In the genomic region with DNA sequence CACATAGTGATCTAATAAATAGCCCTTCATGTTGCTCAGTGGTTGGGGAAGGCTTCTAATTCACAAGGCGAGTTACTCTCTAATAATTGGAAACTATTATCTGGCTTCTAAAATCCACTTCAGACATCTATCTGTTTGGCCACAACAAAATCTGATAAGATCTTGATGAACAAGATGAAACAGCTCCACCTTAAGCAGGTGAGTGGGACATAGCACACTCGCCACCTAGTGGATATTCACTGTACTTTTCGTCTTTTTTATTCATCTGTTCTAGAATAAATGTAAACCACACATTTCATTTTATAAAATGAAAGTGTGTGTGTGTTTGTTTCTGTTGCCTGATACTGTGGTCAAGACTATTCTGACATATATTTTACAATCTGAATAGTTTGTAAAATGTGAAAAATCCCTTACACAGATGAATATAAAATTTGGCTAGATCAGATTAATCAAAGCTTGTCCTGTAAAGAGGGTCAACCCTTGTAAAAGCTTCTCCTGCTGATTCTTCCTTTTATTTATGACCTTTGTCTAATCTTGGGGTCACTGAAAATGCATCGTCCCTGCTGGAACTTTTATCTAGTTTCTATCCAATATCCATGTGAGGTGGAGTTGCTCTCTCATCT, we compare ENCODE assay signal across 8 cellular contexts. TPM values are rescaled to one million over a fixed set of nuclear protein-coding genes. Genes with fewer than 3 reads are reported as not detected.
DNase-seq lines count a peak whose midpoint lies in the region; ATAC-seq, FAIRE-seq and TF ChIP-seq lines count a peak whose summit lies in the region.

No MANE protein-coding gene starts in this region.

- no peak for DNase-seq in heart right ventricle
- no peak for DNase-seq in right cardiac atrium
- peak; percentile 10 for DNase-seq in HCT116 (ENCODE audit: low read depth, low spot score)
- peak; percentile 18 for DNase-seq in RWPE1 (ENCODE audit: low spot score)
- peak in 1 of 2 donors; percentile 27 for DNase-seq in frontal cortex (ENCODE audit: low spot score in 2 of 2)
- no peak for DNase-seq in suprapubic skin (ENCODE audit: low spot score in 2 of 2)

- no peak overlapping the region for H3K4me3 Mint-ChIP-seq in stimulated activated memory B cell treated with anti-CD40 and anti-IgM and Interleukin-4, amounts not matched to agents 10 μg/mL and 1 μg/mL and 100 μg/mL, for 72 hours

- TF ChIP-seq POLR2A in HCT116 (IDR thresholded peaks at IDR 0.05; ENCODE audit: borderline replicate concordance, extremely low read depth, insufficient read depth, insufficient read length) = no peak
- no peak for TF ChIP-seq POLR2A in suprapubic skin (IDR thresholded peaks at IDR 0.05)

- FAIRE-seq in frontal cortex (lab: Jason Lieb, UNC) = peak; percentile 47

- H3K4me1 ChIP-seq in heart right ventricle = no peaks in the 10 kb centered on the region
- no peaks in the 10 kb centered on the region for H3K4me1 ChIP-seq in right cardiac atrium (ENCODE audit: control insufficient read depth, insufficient read depth, low read length)
- H3K4me1 ChIP-seq in HCT116 (ENCODE audit: control insufficient read depth in 1 of 2, insufficient read depth in 2 of 2, low read length in 2 of 2) = no peaks in the 10 kb centered on the region
- no peaks in the 10 kb centered on the region for H3K4me1 ChIP-seq in Loucy (ENCODE audit: insufficient read depth, low read length, poor library complexity, severe bottlenecking)
- no peaks in the 10 kb centered on the region for H3K4me1 ChIP-seq in suprapubic skin

- ATAC-seq in heart right ventricle (no peak), right cardiac atrium (no peak), HCT116 (0 out of 2 replicates have a peak, but pooled peaks have one; percentile 49)
- peak; percentile 53 for ATAC-seq in stimulated activated memory B cell treated with anti-CD40 and anti-IgM and Interleukin-4, amounts not matched to agents 10 μg/mL and 1 μg/mL and 100 μg/mL, for 72 hours

- no peak overlapping the region for H3K27ac ChIP-seq in heart right ventricle
- H3K27ac ChIP-seq in right cardiac atrium (ENCODE audit: low read length) = no peak overlapping the region
- H3K27ac ChIP-seq in HCT116 (ENCODE audit: low read depth, low read length) = no peak overlapping the region
- H3K27ac ChIP-seq in RWPE1 = no peak overlapping the region
- H3K27ac ChIP-seq in suprapubic skin = no peak overlapping the region

- POLR2A ChIA-PET in HCT116 (lab: Charles Lee) = no interaction called here
- POLR2A ChIA-PET in RWPE1 (lab: Yijun Ruan, JAX; ENCODE audit: low non-redundant PET) = no interaction called here

- CTCF ChIA-PET in HCT116 (lab: Charles Lee) = interaction anchor here (0.7 to 1.5 kb wide), 6 partner anchors 9 to 1236 kb away, joined by 3 to 5 read pairs (median 4); no protein-coding TSS in a partner anchor
- CTCF ChIA-PET in RWPE1 (lab: Yijun Ruan, JAX) = interaction anchor here (0.5 to 1.3 kb wide), 8 partner anchors 9 to 1622 kb away, joined by 3 to 6 read pairs (median 4); no protein-coding TSS in a partner anchor

- H3K27me3 ChIP-seq in heart right ventricle = peaks cover 0 to 5% (median 0%) of the 10 kb centered on the region in 7 donors
- H3K27me3 ChIP-seq in right cardiac atrium (ENCODE audit: control insufficient read depth, insufficient read depth) = no peaks in the 10 kb centered on the region
- no peaks in the 10 kb centered on the region for H3K27me3 ChIP-seq in HCT116 (ENCODE audit: insufficient read depth, low read length)
- H3K27me3 ChIP-seq in Loucy (ENCODE audit: insufficient read depth, low read length, poor library complexity, severe bottlenecking) = no peaks in the 10 kb centered on the region
- H3K27me3 ChIP-seq in suprapubic skin = no peaks in the 10 kb centered on the region

- no peaks in the 10 kb centered on the region for H3K9me2 ChIP-seq in HCT116 (ENCODE audit: insufficient read depth)
- H3K9me2 ChIP-seq in Loucy (replicated peaks; ENCODE audit: low read depth, low read length) = no peaks in the 10 kb centered on the region

- H3K9me3 ChIP-seq in heart right ventricle (no peaks in the 10 kb centered on the region), right cardiac atrium (ENCODE audit: control insufficient read depth, low read length) (no peaks in the 10 kb centered on the region), HCT116 (ENCODE audit: control insufficient read depth in 1 of 2, insufficient read depth in 1 of 2, low read depth in 1 of 2, low read length in 2 of 2) (peaks cover 0 to 11% of the 10 kb centered on the region in 2 experiments; a peak in 1 of 4 replicates), Loucy (ENCODE audit: insufficient read depth, low read depth, low read length) (no peaks in the 10 kb centered on the region), suprapubic skin (no peaks in the 10 kb centered on the region)

- H3K36me3 ChIP-seq in heart right ventricle (no peaks in the 10 kb centered on the region), HCT116 (ENCODE audit: control insufficient read depth in 1 of 2, insufficient read depth in 2 of 2, low read length in 2 of 2) (no peaks in the 10 kb centered on the region; a peak in 1 of 4 replicates), Loucy (ENCODE audit: insufficient read depth, low read length) (no peaks in the 10 kb centered on the region), suprapubic skin (no peaks in the 10 kb centered on the region)

- no peaks in the 10 kb centered on the region for H3K27me3 Mint-ChIP-seq in stimulated activated memory B cell treated with anti-CD40 and anti-IgM and Interleukin-4, amounts not matched to agents 10 μg/mL and 1 μg/mL and 100 μg/mL, for 72 hours

- WGBS in heart right ventricle, 2 donors = 9 to 12% methylated on average over 4 of the region's 4 CpGs
- WGBS in right cardiac atrium = 13% methylated on average over 4 of the region's 4 CpGs
- WGBS in suprapubic skin = 5% methylated on average over 4 of the region's 4 CpGs

- H3K79me2 ChIP-seq in HCT116 (ENCODE audit: insufficient read depth, low read length) (no peaks in the 10 kb centered on the region), Loucy (ENCODE audit: insufficient read depth, low read length) (no peaks in the 10 kb centered on the region)

- RAD21 ChIA-PET in HCT116 (lab: Charles Lee; ENCODE audit: low non-redundant PET in 1 of 2, low total read pairs in 2 of 2, uncharacterized antibody in 2 of 2, unreplicated experiment in 2 of 2) = no interaction called here

- TF ChIP-seq CTCF in heart right ventricle (IDR thresholded peaks at IDR 0.05) (peak in 8 of 9 donors; percentile 38 to 69 (median 63)), HCT116 (IDR thresholded peaks at IDR 0.05 in 2 of 3, conservative IDR thresholded peaks at IDR 0.05 in 1 of 3; ENCODE audit: borderline replicate concordance in 1 of 3, insufficient read depth in 1 of 3, low read depth in 2 of 3, low read length in 2 of 3) (peak; percentile 35 to 60 (median 37); a peak in 4 of 6 replicates), Loucy (conservative IDR thresholded peaks at IDR 0.05; ENCODE audit: low read length) (peak; percentile 92), RWPE1 (conservative IDR thresholded peaks at IDR 0.05; ENCODE audit: low read depth) (peak; percentile 87), suprapubic skin (IDR thresholded peaks at IDR 0.05) (peak in 1 of 2 donors; percentile 42)

- peak; percentile 56 for TF ChIP-seq RAD21 in HCT116 (IDR thresholded peaks at IDR 0.05; ENCODE audit: low read depth)

- no peak overlapping the region for H3K4me3 ChIP-seq in heart right ventricle
- H3K4me3 ChIP-seq in right cardiac atrium (ENCODE audit: low read length) = no peak overlapping the region
- H3K4me3 ChIP-seq in HCT116 (replicated peaks in 1 of 2; ENCODE audit: low read depth in 1 of 2, low read length in 2 of 2) = no peak overlapping the region
- H3K4me3 ChIP-seq in Loucy (ENCODE audit: low read length, poor library complexity, severe bottlenecking) = no peak overlapping the region
- no peak overlapping the region for H3K4me3 ChIP-seq in suprapubic skin

- H3K4me2 ChIP-seq in HCT116 (ENCODE audit: low read length) = no peak overlapping the region
- H3K4me2 ChIP-seq in Loucy (ENCODE audit: low read depth, low read length, poor library complexity, severe bottlenecking) = no peak overlapping the region

- no peak overlapping the region for H3K27ac Mint-ChIP-seq in stimulated activated memory B cell treated with anti-CD40 and anti-IgM and Interleukin-4, amounts not matched to agents 10 μg/mL and 1 μg/mL and 100 μg/mL, for 72 hours

- no peaks in the 10 kb centered on the region for H3K9me3 Mint-ChIP-seq in stimulated activated memory B cell treated with anti-CD40 and anti-IgM and Interleukin-4, amounts not matched to agents 10 μg/mL and 1 μg/mL and 100 μg/mL, for 72 hours

- H4K20me1 ChIP-seq in HCT116 (ENCODE audit: insufficient read depth) (no peaks in the 10 kb centered on the region), Loucy (ENCODE audit: insufficient read depth, low read length, poor library complexity, severe bottlenecking) (no peaks in the 10 kb centered on the region)

- H3F3A ChIP-seq in Loucy (ENCODE audit: low read depth) = no peaks in the 10 kb centered on the region

- no peak for TF ChIP-seq EP300 in suprapubic skin (IDR thresholded peaks at IDR 0.05)

- H3K4me1 Mint-ChIP-seq in stimulated activated memory B cell treated with anti-CD40 and anti-IgM and Interleukin-4, amounts not matched to agents 10 μg/mL and 1 μg/mL and 100 μg/mL, for 72 hours = no peaks in the 10 kb centered on the region

- H3K36me3 Mint-ChIP-seq in stimulated activated memory B cell treated with anti-CD40 and anti-IgM and Interleukin-4, amounts not matched to agents 10 μg/mL and 1 μg/mL and 100 μg/mL, for 72 hours = no peaks in the 10 kb centered on the region

- H3K9ac ChIP-seq in HCT116 (ENCODE audit: low read length) (no peak overlapping the region), Loucy (ENCODE audit: low read depth, low read length, poor library complexity, severe bottlenecking) (no peak overlapping the region)

- H2AFZ ChIP-seq in HCT116 (ENCODE audit: low read depth, low read length, poor library complexity, severe bottlenecking) = no peak overlapping the region
- H2AFZ ChIP-seq in Loucy (ENCODE audit: low read length) = no peak overlapping the region

- no TSS peak for BruUV-seq in HCT116 (replicated peaks; lab: Mats Ljungman, UMichigan)

- intact Hi-C loops in heart right ventricle (cut with DNase I) (loop anchor here in 4 of 10 donors (5.0 to 10.0 kb wide), 3 partner anchors 1055 to 1235 kb away; no protein-coding TSS in a partner anchor), right cardiac atrium (cut with DNase I) (no loop called here), HCT116 (cut with micrococcal nuclease) (loop anchor here (1.0 to 5.0 kb wide), 3 partner anchors 1054 to 1578 kb away; no protein-coding TSS in a partner anchor)

TF ChIP-seq in HCT116, 20 proteins besides CTCF, POLR2A, EP300 and RAD21 (continues in another document):
- TF ChIP-seq POLR2AphosphoS5 (IDR thresholded peaks at IDR 0.05; ENCODE audit: low read depth, low read length) = no peak

RNA-seq across cellular contexts. Expression of a gene that starts 26.5 kb away (rescaled TPM):
- total RNA-seq in heart right ventricle (under 1 TPM; 0.08 to 0.77 (median 0.35) TPM), right cardiac atrium (1 to 10 TPM in 1 of 4 donors, under 1 TPM in 2, not detected in 1; 0.88 to 1.7 (median 0.94) TPM), HCT116 (2021; ENCODE audit: unreplicated experiment) (0.37 TPM), frontal cortex (110 TPM), suprapubic skin (under 1 TPM in 3 of 4 donors, not detected in 1; 0.25 to 0.89 (median 0.30) TPM)
- polyA plus RNA-seq in heart right ventricle (under 1 TPM; 0.07 to 0.09 TPM), right cardiac atrium (0.23 TPM)
- 0.05 and 0.07 TPM in 2 replicates for polyA plus RNA-seq in HCT116 (2012)

Comparison
In these comparisons a context has a peak if more than half of its experiments do, and no peak if none do; other contexts are left out.
1. ATAC-seq: peak in HCT116 (single experiment) and stimulated activated memory B cell treated with anti-CD40 and anti-IgM and Interleukin-4, amounts not matched to agents 10 μg/mL and 1 μg/mL and 100 μg/mL, for 72 hours (single experiment); none in heart right ventricle (0 of 8) and right cardiac atrium (0 of 2).
2. DNase-seq: peak in HCT116 (single experiment) and RWPE1 (single experiment); none in heart right ventricle (0 of 2), right cardiac atrium (0 of 3) and suprapubic skin (0 of 2).
3. RNA of a gene that starts 26.5 kb away (total RNA-seq): 110 TPM in frontal cortex (single experiment); 0.88 to 1.7 TPM in right cardiac atrium, 0.08 to 0.77 TPM in heart right ventricle, 0.37 TPM in HCT116 (single experiment) and 0.25 to 0.89 TPM in suprapubic skin; every median in the first group is over 10 times any median in the second.